ENCODE assay signal across 16 cellular contexts in genomic region chr3:190338717-190339116, GRCh38. TPM values are rescaled to one million over a fixed set of nuclear protein-coding genes. Genes with fewer than 3 reads are reported as not detected.
DNase-seq lines count a peak whose midpoint lies in the region; ATAC-seq, FAIRE-seq and TF ChIP-seq lines count a peak whose summit lies in the region.
"Had no signal": no experiment of that assay in that cellular context is flagged by ENCODE, and none has a peak within 500 bp of the region (broad histone marks: within the 10 kb centered on the region; RNA-seq: fewer than 3 reads in every experiment).

No MANE protein-coding gene starts in this region.

- H2AFZ ChIP-seq in HepG2 (ENCODE audit: low read length), result no peak overlapping the region

- H3K9me3 ChIP-seq in adrenal gland (replicated peaks in 1 of 3), result no peaks in the 10 kb centered on the region
- H3K9me3 ChIP-seq in HepG2 (ENCODE audit: low read length), result no peaks in the 10 kb centered on the region

- intact Hi-C loops in adrenal gland (cut with DNase I), result no loop called here
- intact Hi-C loops in HepG2 (cut with micrococcal nuclease; ENCODE audit: unreplicated experiment), result loop anchor here (10.0 kb wide), 1 partner anchor 206 kb away; no protein-coding TSS in a partner anchor
- intact Hi-C loops in left colon (cut with DNase I, micrococcal nuclease), result no loop called here

- POLR2A ChIA-PET in HepG2 (lab: Yijun Ruan, JAX), result interaction anchor here (0.9 to 1.0 kb wide), 2 partner anchors 10 to 17 kb away, joined by 3 to 6 read pairs; partner anchors contain the start of gene CLDN1

- CTCF ChIA-PET in HepG2 (lab: Yijun Ruan, JAX; ENCODE audit: low intra/inter-chr PET ratio, low total read pairs), result no interaction called here

- H3K4me1 ChIP-seq in adrenal gland (replicated peaks in 1 of 2) (peaks cover 0 to 9% of the 10 kb centered on the region in 2 donors), HepG2 (ENCODE audit: insufficient read depth, low read length) (peaks cover 30% of the 10 kb centered on the region)

- ATAC-seq in HepG2 (peak; percentile 45; the same call in 1 of the 3 replicates), left colon (no peak), GM18498 (IDR thresholded peaks at IDR 0.05; ENCODE audit: unreplicated experiment) (no peak)

- no peak for FAIRE-seq in HepG2 (lab: Jason Lieb, UNC)
- FAIRE-seq: HTR-8/SVneo had no signal

- H3K79me2 ChIP-seq in HepG2 (ENCODE audit: insufficient read depth, low read length), result no peaks in the 10 kb centered on the region

- TF ChIP-seq CTCF in adrenal gland (IDR thresholded peaks at IDR 0.05) (no peak), HepG2 (CRISPR knock-in tag; IDR thresholded peaks at IDR 0.05) (no peak)

- no peaks in the 10 kb centered on the region for H3K27me3 ChIP-seq in adrenal gland
- H3K27me3 ChIP-seq in HepG2 (ENCODE audit: control insufficient read depth in 1 of 2, insufficient read depth in 2 of 2, low read length in 2 of 2), result no peaks in the 10 kb centered on the region
- H3K27me3 ChIP-seq: dorsolateral prefrontal cortex had no signal

- H3K4me3 ChIP-seq in adrenal gland (no peak overlapping the region), HepG2 (replicated peaks in 1 of 3; ENCODE audit: insufficient read depth in 1 of 3, low read depth in 2 of 3, low read length in 3 of 3) (no peak overlapping the region)
- H3K4me3 ChIP-seq: dorsolateral prefrontal cortex had no signal

- TF ChIP-seq RAD21 in HepG2 (CRISPR knock-in tag; IDR thresholded peaks at IDR 0.05), result no peak

- no peak for TF ChIP-seq POLR2A in adrenal gland (IDR thresholded peaks at IDR 0.05)
- TF ChIP-seq POLR2A in HepG2 (IDR thresholded peaks at IDR 0.05; ENCODE audit: insufficient read depth in 1 of 2, low read depth in 2 of 2, low read length in 2 of 2), result no peak

- H3K27ac ChIP-seq in adrenal gland, result no peak overlapping the region
- H3K27ac ChIP-seq in HepG2 (ENCODE audit: extremely low read length, insufficient read depth, low read length), result no peak overlapping the region
- H3K27ac ChIP-seq: dorsolateral prefrontal cortex had no signal

- no peak overlapping the region for H3K4me2 ChIP-seq in HepG2 (ENCODE audit: low read depth, low read length)

- TF ChIP-seq EP300 in HepG2 (IDR thresholded peaks at IDR 0.05; ENCODE audit: low read depth in 2 of 2, low read length in 2 of 2) (no peak), HepG2 (CRISPR knock-in tag; IDR thresholded peaks at IDR 0.05; ENCODE audit: borderline replicate concordance) (no peak)

- no peak overlapping the region for H3K9ac ChIP-seq in HepG2 (ENCODE audit: insufficient read depth, low read depth, low read length)

- in situ Hi-C loops in HepG2 (cut with HindIII; ENCODE audit: extremely low pct_ligation_motif_present, low pct_unique_long_range_greater_than_20kb), result no loop called here

- no TSS peak for BruUV-seq in HepG2 (replicated peaks; lab: Mats Ljungman, UMichigan)

- H3K36me3 ChIP-seq in adrenal gland (replicated peaks in 1 of 2) (no peaks in the 10 kb centered on the region), HepG2 (replicated peaks in 1 of 2; ENCODE audit: control insufficient read depth in 1 of 2, insufficient read depth in 2 of 2, low read length in 2 of 2) (no peaks in the 10 kb centered on the region)

- no peaks in the 10 kb centered on the region for H4K20me1 ChIP-seq in HepG2 (ENCODE audit: insufficient read depth, low read length)

- DNase-seq in EH (ENCODE audit: low read depth) (peak; percentile 39), HT1080 (ENCODE audit: low read depth) (peak; percentile 81), adrenal gland (peak in 4 of 7 donors; percentile 37 to 56 (median 47)), HepG2 (ENCODE audit: low spot score) (no peak), NCI-H1105 (lab: John Stamatoyannopoulos, UW) (no peak), left colon (no peak), HPDE6-E6E7 (ENCODE audit: extremely low spot score) (no peak)
- DNase-seq: activated CD4-positive, alpha-beta T cell treated with anti-CD3 and anti-CD28 coated beads, Interleukin-2, amount 50 U/mL, for 48 hours; dorsolateral prefrontal cortex; NCI-H2171 treated with DMSO at 0.1 percent for 48 hours; stimulated activated naive CD4-positive, alpha-beta T cell treated with Interleukin-2 at 50 U/mL for 16 hours had no signal

TF ChIP-seq in HepG2, 621 proteins besides CTCF, POLR2A, EP300 and RAD21:
- no peak for TF ChIP-seq ZNF589 (CRISPR knock-in tag; conservative IDR thresholded peaks at IDR 0.05)
- TF ChIP-seq, protein P1, sequence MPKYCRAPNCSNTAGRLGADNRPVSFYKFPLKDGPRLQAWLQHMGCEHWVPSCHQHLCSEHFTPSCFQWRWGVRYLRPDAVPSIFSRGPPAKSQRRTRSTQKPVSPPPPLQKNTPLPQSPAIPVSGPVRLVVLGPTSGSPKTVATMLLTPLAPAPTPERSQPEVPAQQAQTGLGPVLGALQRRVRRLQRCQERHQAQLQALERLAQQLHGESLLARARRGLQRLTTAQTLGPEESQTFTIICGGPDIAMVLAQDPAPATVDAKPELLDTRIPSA (CRISPR knock-in tag; IDR thresholded peaks at IDR 0.05; ENCODE audit: borderline replicate concordance), result no peak

RNA-seq across cellular contexts. Expression of gene CLDN1, which starts 16.5 kb away (rescaled TPM):
- total RNA-seq in HT1080 (2014; rRNA removed; shearing (Covaris generic)), result 0.20 and 0.37 TPM in 2 replicates
- polyA plus RNA-seq in HT1080 (2015; cell fraction: cytosol; rRNA removed), result 0.01 and 0.02 TPM in 2 replicates
- polyA plus RNA-seq in HT1080 (2015; cell fraction: nucleus; rRNA removed), result 0.06 and 0.18 TPM in 2 replicates
- 100 to 1,000 TPM in 1 of 8 donors, 10 to 100 TPM in 7; 15.6 to 155 (median 76.2) TPM for total RNA-seq in adrenal gland
- polyA plus RNA-seq in adrenal gland, result 10 to 100 TPM; 28.2 to 53.4 (median 39.3) TPM
- total RNA-seq in HepG2 (2016; rRNA removed; fragmentation: Illumina TruSeq; extraction: Trizol), result 28.4 and 42.7 TPM in 2 replicates
- 4.8 and 5.9 TPM in 2 replicates for total RNA-seq in HepG2 (2016; cell fraction: cytosol; rRNA removed; fragmentation: Illumina TruSeq; extraction: Trizol; ENCODE audit: low read depth)
- total RNA-seq in HepG2 (2016; cell fraction: insoluble cytoplasmic fraction; rRNA removed; fragmentation: Illumina TruSeq; extraction: Trizol), result 24.2 and 41.3 TPM in 2 replicates
- 19.5 and 23.7 TPM in 2 replicates for total RNA-seq in HepG2 (2016; cell fraction: membrane; rRNA removed; fragmentation: Illumina TruSeq; extraction: Trizol)
- 63.1 and 68.0 TPM in 2 replicates for total RNA-seq in HepG2 (2016; cell fraction: nucleus; rRNA removed; fragmentation: Illumina TruSeq; extraction: Trizol)
- polyA plus RNA-seq in HepG2 (2011; rRNA removed), result 39.2 and 51.6 TPM in 2 replicates
- 33.7 and 47.9 TPM in 2 replicates for polyA plus RNA-seq in HepG2 (2011; cell fraction: cytosol; rRNA removed)
- 21.1 and 21.8 TPM in 2 replicates for polyA plus RNA-seq in HepG2 (2011; cell fraction: nucleus; rRNA removed)
- 38.6 and 44.4 TPM in 2 replicates for polyA plus RNA-seq in HepG2 (2012)
- 5.2 and 5.3 TPM in 2 replicates for polyA plus RNA-seq in HepG2 (2016; cell fraction: cytosol; fragmentation: Illumina TruSeq; extraction: Trizol; ENCODE audit: low read depth)
- polyA plus RNA-seq in HepG2 (2016; cell fraction: insoluble cytoplasmic fraction; fragmentation: Illumina TruSeq; extraction: Trizol; ENCODE audit: low read depth), result 44.8 and 48.8 TPM in 2 replicates
- 13.1 and 16.5 TPM in 2 replicates for polyA plus RNA-seq in HepG2 (2016; cell fraction: membrane; fragmentation: Illumina TruSeq; extraction: Trizol; ENCODE audit: low read depth)
- polyA plus RNA-seq in HepG2 (2016; cell fraction: nucleus; fragmentation: Illumina TruSeq; extraction: Trizol; ENCODE audit: insufficient read depth, low read depth), result 112 and 120 TPM in 2 replicates
- 8.7 and 69.0 TPM in 2 replicates for polyA minus RNA-seq in HepG2 (2011; rRNA and poly(A)+ RNA removed; ENCODE audit: low replicate concordance)
- polyA minus RNA-seq in HepG2 (2011; cell fraction: cytosol; rRNA and poly(A)+ RNA removed), result 29.5 and 33.8 TPM in 2 replicates
- 66.9 and 68.6 TPM in 2 replicates for polyA minus RNA-seq in HepG2 (2011; cell fraction: nucleus; rRNA and poly(A)+ RNA removed)
- 1 to 10 TPM in 1 of 2 donors, under 1 TPM in 1; 0.59 to 2.6 TPM for total RNA-seq in left colon
- polyA plus RNA-seq: CD14-positive monocyte had no signal

RNA-seq across cellular contexts. Expression of gene CLDN16, which starts 49.2 kb away (rescaled TPM):
- not detected in 2 replicates for total RNA-seq in HT1080 (2014; rRNA removed; shearing (Covaris generic))
- polyA plus RNA-seq in HT1080 (2015; cell fraction: cytosol; rRNA removed), result 0.02 TPM in 1 of 2 replicates, not detected in the other
- not detected in 2 replicates for polyA plus RNA-seq in HT1080 (2015; cell fraction: nucleus; rRNA removed)
- total RNA-seq in adrenal gland (1 to 10 TPM in 4 of 8 donors, under 1 TPM in 4; 0.49 to 2.9 (median 0.97) TPM), HepG2 (2016; rRNA removed; fragmentation: Illumina TruSeq; extraction: Trizol) (0.21 and 0.24 TPM in 2 replicates), left colon (under 1 TPM in 1 of 2 donors, not detected in 1; 0.09 TPM)
- polyA plus RNA-seq in adrenal gland (under 1 TPM; 0.20 to 0.72 (median 0.33) TPM), HepG2 (2011; rRNA removed) (0.04 and 0.13 TPM in 2 replicates)
- total RNA-seq in HepG2 (2016; cell fraction: cytosol; rRNA removed; fragmentation: Illumina TruSeq; extraction: Trizol; ENCODE audit: low read depth), result not detected in 2 replicates
- 0.09 and 0.15 TPM in 2 replicates for total RNA-seq in HepG2 (2016; cell fraction: insoluble cytoplasmic fraction; rRNA removed; fragmentation: Illumina TruSeq; extraction: Trizol)
- 0.15 TPM in 1 of 2 replicates, not detected in the other for total RNA-seq in HepG2 (2016; cell fraction: membrane; rRNA removed; fragmentation: Illumina TruSeq; extraction: Trizol)
- not detected in 2 replicates for total RNA-seq in HepG2 (2016; cell fraction: nucleus; rRNA removed; fragmentation: Illumina TruSeq; extraction: Trizol)
- polyA plus RNA-seq in HepG2 (2011; cell fraction: cytosol; rRNA removed), result 0.13 and 0.17 TPM in 2 replicates
- 0.05 TPM in 1 of 2 replicates, not detected in the other for polyA plus RNA-seq in HepG2 (2011; cell fraction: nucleus; rRNA removed)
- 0.31 TPM in 1 of 2 replicates, not detected in the other for polyA plus RNA-seq in HepG2 (2012)
- polyA plus RNA-seq in HepG2 (2016; cell fraction: cytosol; fragmentation: Illumina TruSeq; extraction: Trizol; ENCODE audit: low read depth), result 0.14 TPM in 1 of 2 replicates, not detected in the other
- polyA plus RNA-seq in HepG2 (2016; cell fraction: insoluble cytoplasmic fraction; fragmentation: Illumina TruSeq; extraction: Trizol; ENCODE audit: low read depth), result 0.15 and 0.19 TPM in 2 replicates
- polyA plus RNA-seq in HepG2 (2016; cell fraction: membrane; fragmentation: Illumina TruSeq; extraction: Trizol; ENCODE audit: low read depth), result 0.19 TPM in 1 of 2 replicates, not detected in the other
- polyA plus RNA-seq in HepG2 (2016; cell fraction: nucleus; fragmentation: Illumina TruSeq; extraction: Trizol; ENCODE audit: insufficient read depth, low read depth), result 0.13 TPM in 1 of 2 replicates, not detected in the other
- 1.1 TPM in 1 of 2 replicates, not detected in the other for polyA minus RNA-seq in HepG2 (2011; rRNA and poly(A)+ RNA removed; ENCODE audit: low replicate concordance)
- not detected in 2 replicates for polyA minus RNA-seq in HepG2 (2011; cell fraction: cytosol; rRNA and poly(A)+ RNA removed)
- 1.3 TPM in 1 of 2 replicates, not detected in the other for polyA minus RNA-seq in HepG2 (2011; cell fraction: nucleus; rRNA and poly(A)+ RNA removed)
- total RNA-seq: activated naive CD4-positive, alpha-beta T cell treated with anti-CD3 and anti-CD28 coated beads, Interleukin-2, amount 50 U/mL, for 72 hours; SK-MEL-5 had no signal
- polyA plus RNA-seq: CD14-positive monocyte had no signal

Comparison
In these comparisons a context has a peak if more than half of its experiments do, and no peak if none do; other contexts are left out.
1. DNase-seq: peak in EH (single experiment), HT1080 (single experiment) and adrenal gland (4 of 7); none in HepG2 (single experiment), NCI-H1105 (single experiment), left colon (0 of 2) and HPDE6-E6E7 (single experiment).